Comparison of ENCODE assay signal across 10 cellular contexts in the genomic region with DNA sequence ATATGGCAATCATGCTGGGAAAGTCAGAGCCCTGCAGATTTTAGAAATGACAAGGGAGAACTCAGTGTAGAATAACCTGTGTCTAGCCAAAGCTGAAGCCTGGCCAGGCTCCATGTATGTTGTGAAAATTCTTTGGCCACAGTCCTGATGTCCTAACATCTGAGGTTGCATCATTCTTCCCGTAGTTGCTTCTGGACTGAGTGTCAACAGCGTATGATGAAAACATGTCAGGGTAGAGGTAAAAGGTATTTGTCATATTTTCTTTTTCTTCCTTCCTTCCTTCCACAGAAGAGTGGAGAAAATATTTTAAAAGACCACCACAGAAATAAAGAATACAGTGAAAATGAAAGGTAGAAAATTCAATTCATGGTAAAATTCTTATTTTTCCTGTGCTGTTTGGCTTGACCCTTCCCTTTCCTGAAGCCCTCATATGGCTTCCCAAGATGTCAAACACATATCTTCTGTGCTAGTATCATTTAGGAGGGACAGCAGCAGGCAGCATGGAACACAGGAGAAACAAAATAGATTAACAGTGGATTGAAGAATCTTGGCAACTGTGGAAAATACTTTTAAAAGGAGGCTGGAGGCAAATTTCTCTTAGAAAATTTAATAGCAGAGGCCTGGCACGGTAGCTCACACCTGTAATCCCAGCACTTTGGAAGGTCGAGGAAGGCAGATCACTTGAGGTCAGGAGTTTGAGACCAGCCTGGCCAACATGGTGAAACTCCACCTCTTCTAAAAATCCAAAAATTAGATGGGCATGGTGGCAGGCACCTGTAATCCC. TPM values are rescaled to one million over a fixed set of nuclear protein-coding genes. Genes with fewer than 3 reads are reported as not detected.
DNase-seq lines count a peak whose midpoint lies in the region; TF ChIP-seq lines count a peak whose summit lies in the region.
"Had no signal": no experiment of that assay in that cellular context is flagged by ENCODE, and none has a peak within 500 bp of the region (broad histone marks: within the 10 kb centered on the region; RNA-seq: fewer than 3 reads in every experiment).

No MANE protein-coding gene starts in this region.

- H3K9ac ChIP-seq in mesenchymal stem cell (ENCODE audit: low read length): peak overlapping the region; percentile 83

- intact Hi-C loops in vagina (cut with DNase I): no loop called here

- H3K27me3 ChIP-seq in mesenchymal stem cell (ENCODE audit: control insufficient read depth in 1 of 2, insufficient read depth in 1 of 2, low read length in 2 of 2) (no peaks in the 10 kb centered on the region), vagina (no peaks in the 10 kb centered on the region)
- H3K27me3 ChIP-seq: SJSA1 had no signal

- DNase-seq in NOMO-1 (lab: John Stamatoyannopoulos, UW; ENCODE audit: unreplicated experiment in 2 of 2) (peak; percentile 58 to 67), NOMO-1 treated with dmso at 0.1 percent for 144 hours (lab: John Stamatoyannopoulos, UW; ENCODE audit: unreplicated experiment) (no peak), choroid plexus epithelial cell (ENCODE audit: low read depth) (peak; percentile 98), mesenchymal stem cell (peak; percentile 86), vagina (ENCODE audit: extremely low spot score in 2 of 2) (peak in 1 of 2 donors; percentile 92), cerebellar nuclear complex (lab: John Stamatoyannopoulos, UW) (no peak), UCSD-AML1 (lab: John Stamatoyannopoulos, UW; ENCODE audit: unreplicated experiment) (no peak), DMS153 treated with DMSO at 0.1 percent for 48 hours (lab: John Stamatoyannopoulos, UW; ENCODE audit: unreplicated experiment) (no peak)
- DNase-seq: stimulated activated CD4-positive, alpha-beta T cell treated with anti-CD3 and anti-CD28 coated beads, Interleukin-4, amount 100 ng/mL, for 4 hours had no signal

- no peak overlapping the region for H2BK15ac ChIP-seq in mesenchymal stem cell (ENCODE audit: low read depth, poor library complexity, severe bottlenecking)

- H3K23ac ChIP-seq in mesenchymal stem cell (ENCODE audit: low read length in 2 of 2): no peak overlapping the region

- H3K4me2 ChIP-seq in mesenchymal stem cell (ENCODE audit: low read length, poor library complexity, severe bottlenecking): no peak overlapping the region

- no peaks in the 10 kb centered on the region for H3K4me1 ChIP-seq in mesenchymal stem cell (ENCODE audit: control insufficient read depth, insufficient read depth, low read depth, low read length)
- H3K4me1 ChIP-seq in vagina: peaks cover 27% of the 10 kb centered on the region

- TF ChIP-seq CTCF in choroid plexus epithelial cell (conservative IDR thresholded peaks at IDR 0.05; ENCODE audit: low read depth, low read length) (no peak), vagina (IDR thresholded peaks at IDR 0.05) (no peak)

- no peak overlapping the region for H4K91ac ChIP-seq in mesenchymal stem cell (ENCODE audit: low read length)

- H2AFZ ChIP-seq in mesenchymal stem cell (ENCODE audit: low read depth, low read length): no peak overlapping the region

- no peak for TF ChIP-seq POLR2A in vagina (IDR thresholded peaks at IDR 0.05)

- no peak overlapping the region for H2BK5ac ChIP-seq in mesenchymal stem cell (ENCODE audit: low read depth, low read length, poor library complexity, severe bottlenecking)

- H2BK120ac ChIP-seq in mesenchymal stem cell (ENCODE audit: low read depth, low read length): no peak overlapping the region

- no peak overlapping the region for H3K4ac ChIP-seq in mesenchymal stem cell (ENCODE audit: low read depth in 1 of 2, low read length in 2 of 2)

- H3K36me3 ChIP-seq in mesenchymal stem cell (ENCODE audit: control insufficient read depth in 1 of 2, insufficient read depth in 2 of 2, low read depth in 1 of 2, low read length in 2 of 2): no peaks in the 10 kb centered on the region
- H3K36me3 ChIP-seq in vagina: no peaks in the 10 kb centered on the region
- H3K36me3 ChIP-seq: SJSA1 had no signal

- no peaks in the 10 kb centered on the region for H3K79me1 ChIP-seq in mesenchymal stem cell (replicated peaks; ENCODE audit: low read length, poor library complexity, severe bottlenecking)

- no peak overlapping the region for H3K14ac ChIP-seq in mesenchymal stem cell (ENCODE audit: low read length in 2 of 2)

- WGBS in mesenchymal stem cell: 97% methylated on average over 2 of the region's 4 CpGs

- H3K18ac ChIP-seq in mesenchymal stem cell (ENCODE audit: low read depth in 1 of 2, low read length in 2 of 2): no peak overlapping the region

- no peak overlapping the region for H2BK12ac ChIP-seq in mesenchymal stem cell (ENCODE audit: low read length in 2 of 2)

- no peak overlapping the region for H4K8ac ChIP-seq in mesenchymal stem cell (ENCODE audit: low read length)

- no peak overlapping the region for H3K4me3 ChIP-seq in choroid plexus epithelial cell (ENCODE audit: low read depth, low read length)
- no peak overlapping the region for H3K4me3 ChIP-seq in mesenchymal stem cell (ENCODE audit: insufficient read depth in 1 of 2, low read depth in 1 of 2, low read length in 2 of 2)
- H3K4me3 ChIP-seq in vagina: no peak overlapping the region
- H3K4me3 ChIP-seq: SJSA1 had no signal

- no peak overlapping the region for H2AK5ac ChIP-seq in mesenchymal stem cell (ENCODE audit: low read length, severe bottlenecking)

- H3K9me3 ChIP-seq in mesenchymal stem cell (ENCODE audit: control insufficient read depth, low read length) (no peaks in the 10 kb centered on the region), vagina (no peaks in the 10 kb centered on the region)
- H3K9me3 ChIP-seq: SJSA1 had no signal

- H3K27ac ChIP-seq in mesenchymal stem cell (ENCODE audit: low read length, poor library complexity, severe bottlenecking): no peak overlapping the region
- H3K27ac ChIP-seq in vagina: peak overlapping the region; percentile 62
- H3K27ac ChIP-seq: SJSA1 had no signal

RNA-seq across cellular contexts. Expression of a gene that starts 18.9 kb away (rescaled TPM):
- 42.8 TPM for polyA plus RNA-seq in mesenchymal stem cell (2013, experiment 1 of 2)
- 42.3 TPM for polyA plus RNA-seq in mesenchymal stem cell (2013, experiment 2 of 2)
- 16.5 TPM for total RNA-seq in vagina

Comparison
In these comparisons a context has a peak if more than half of its experiments do, and no peak if none do; other contexts are left out.
1. DNase-seq: peak in NOMO-1 (2 of 2), choroid plexus epithelial cell (single experiment) and mesenchymal stem cell (single experiment); none in NOMO-1 treated with dmso at 0.1 percent for 144 hours (single experiment), cerebellar nuclear complex (0 of 2), UCSD-AML1 (single experiment) and DMS153 treated with DMSO at 0.1 percent for 48 hours (single experiment).